14 cellular contexts compared by ENCODE assay signal in genomic region chr13:78160793-78161192, GRCh38.
DNase-seq lines count a peak whose midpoint lies in the region; ATAC-seq and TF ChIP-seq lines count a peak whose summit lies in the region.
"Had no signal": no experiment of that assay in that cellular context is flagged by ENCODE, and none has a peak within 500 bp of the region (broad histone marks: within the 10 kb centered on the region; RNA-seq: fewer than 3 reads in every experiment).

No MANE protein-coding gene starts in this region.

- TF ChIP-seq CTCF in choroid plexus epithelial cell (conservative IDR thresholded peaks at IDR 0.05; ENCODE audit: low read depth, low read length) (no peak), WERI-Rb-1 (IDR thresholded peaks at IDR 0.05; ENCODE audit: low read depth, low read length) (no peak)

- no peaks in the 10 kb centered on the region for H3K27me3 Mint-ChIP-seq in T-helper 2 cell treated with Interferon-gamma antibody and Interleukin-4, amounts not matched to agents 5 μg/mL and 100 μg/mL, for 36 hours (ENCODE audit: low read depth)
- H3K27me3 Mint-ChIP-seq: dendritic cell treated with granulocyte-macrophage colony-stimulating factor and Interleukin-4, amounts not matched to agents 40 ng/mL and 50 ng/mL, for 4 days had no signal

- no peaks in the 10 kb centered on the region for H3K4me1 Mint-ChIP-seq in T-helper 2 cell treated with Interferon-gamma antibody and Interleukin-4, amounts not matched to agents 5 μg/mL and 100 μg/mL, for 36 hours (ENCODE audit: low read depth)

- no peak overlapping the region for H3K27ac ChIP-seq in WERI-Rb-1
- H3K27ac ChIP-seq: thyroid gland had no signal

- H3K27ac Mint-ChIP-seq in T-helper 2 cell treated with Interferon-gamma antibody and Interleukin-4, amounts not matched to agents 5 μg/mL and 100 μg/mL, for 36 hours = no peak overlapping the region
- H3K27ac Mint-ChIP-seq: dendritic cell treated with granulocyte-macrophage colony-stimulating factor and Interleukin-4, amounts not matched to agents 40 ng/mL and 50 ng/mL, for 4 days had no signal

- no peaks in the 10 kb centered on the region for H3K27me3 ChIP-seq in WERI-Rb-1 (ENCODE audit: insufficient read depth, low read depth, severe bottlenecking)
- H3K27me3 ChIP-seq: thyroid gland had no signal

- H3K9me3 Mint-ChIP-seq in T-helper 2 cell treated with Interferon-gamma antibody and Interleukin-4, amounts not matched to agents 5 μg/mL and 100 μg/mL, for 36 hours = no peaks in the 10 kb centered on the region

- H3K36me3 Mint-ChIP-seq in T-helper 2 cell treated with Interferon-gamma antibody and Interleukin-4, amounts not matched to agents 5 μg/mL and 100 μg/mL, for 36 hours (ENCODE audit: low read depth) = no peaks in the 10 kb centered on the region

- H3K4me3 ChIP-seq in choroid plexus epithelial cell (ENCODE audit: low read depth, low read length) (no peak overlapping the region), WERI-Rb-1 (ENCODE audit: low read depth, low read length) (no peak overlapping the region)
- H3K4me3 ChIP-seq: thyroid gland had no signal

- DNase-seq in AG20443 (ENCODE audit: low spot score) = peak; percentile 51
- DNase-seq in MV-4-11 (lab: John Stamatoyannopoulos, UW) = peak; percentile 93
- DNase-seq in choroid plexus epithelial cell (ENCODE audit: low read depth) = peak; percentile 70
- no peak for DNase-seq in WERI-Rb-1
- no peak for DNase-seq in superior temporal gyrus (ENCODE audit: extremely low spot score)
- no peak for DNase-seq in T-helper 2 cell treated with Interferon-gamma antibody and Interleukin-4, amounts not matched to agents 5 μg/mL and 100 μg/mL, for 36 hours (ENCODE audit: low spot score)
- DNase-seq: DMS 273 treated with DMSO at 0.1 percent for 48 hours, left colon, small intestine, thyroid gland had no signal

- H3K9me3 ChIP-seq in WERI-Rb-1 (ENCODE audit: severe bottlenecking) = no peaks in the 10 kb centered on the region
- H3K9me3 ChIP-seq: thyroid gland had no signal

- H3K36me3 ChIP-seq in WERI-Rb-1 = no peaks in the 10 kb centered on the region
- H3K36me3 ChIP-seq: thyroid gland had no signal

- ATAC-seq in GM21381 (IDR thresholded peaks at IDR 0.05; ENCODE audit: unreplicated experiment) = peak; percentile 67
- no peak for ATAC-seq in HG02678 (IDR thresholded peaks at IDR 0.05; ENCODE audit: unreplicated experiment)
- ATAC-seq: HCT116, left colon had no signal

- no peak overlapping the region for H3K4me3 Mint-ChIP-seq in T-helper 2 cell treated with Interferon-gamma antibody and Interleukin-4, amounts not matched to agents 5 μg/mL and 100 μg/mL, for 36 hours
- H3K4me3 Mint-ChIP-seq: dendritic cell treated with granulocyte-macrophage colony-stimulating factor and Interleukin-4, amounts not matched to agents 40 ng/mL and 50 ng/mL, for 4 days had no signal

Comparison
In these comparisons a context has a peak if more than half of its experiments do, and no peak if none do; other contexts are left out.
1. DNase-seq: peak in AG20443 (single experiment), MV-4-11 (single experiment) and choroid plexus epithelial cell (single experiment); none in WERI-Rb-1 (single experiment), superior temporal gyrus (single experiment) and T-helper 2 cell treated with Interferon-gamma antibody and Interleukin-4, amounts not matched to agents 5 μg/mL and 100 μg/mL, for 36 hours (single experiment).